Comparison of ENCODE assay signal across 25 cellular contexts in the genomic region with DNA sequence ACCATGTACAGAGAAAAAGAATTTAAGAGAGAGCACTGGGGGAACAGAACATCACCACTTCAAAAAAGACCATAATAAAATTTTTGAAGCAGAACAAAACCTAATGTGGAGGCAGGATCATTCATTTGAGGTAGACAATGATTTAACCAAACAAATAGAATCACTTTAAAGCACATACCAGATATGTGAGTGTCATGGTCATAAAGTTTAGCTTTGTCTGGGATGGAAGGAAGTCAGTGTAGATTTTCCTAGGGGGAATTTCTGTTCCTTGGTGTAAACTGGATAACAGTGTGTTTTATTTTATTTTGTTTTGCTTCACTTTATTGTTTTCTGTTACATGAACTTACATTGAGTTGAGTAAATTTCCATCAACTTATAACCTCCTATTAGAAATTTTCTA.
DNase-seq lines count a peak whose midpoint lies in the region; ATAC-seq and TF ChIP-seq lines count a peak whose summit lies in the region.
"Had no signal": no experiment of that assay in that cellular context is flagged by ENCODE, and none has a peak within 500 bp of the region (broad histone marks: within the 10 kb centered on the region; RNA-seq: fewer than 3 reads in every experiment).

No MANE protein-coding gene starts in this region.

- intact Hi-C loops in sciatic nerve (cut with DNase I) = no loop called here

- peaks cover 91% of the 10 kb centered on the region for H3K4me1 Mint-ChIP-seq in HFFc6 (ENCODE audit: low read depth)
- peaks cover 21% of the 10 kb centered on the region for H3K4me1 Mint-ChIP-seq in WTC11
- H3K4me1 Mint-ChIP-seq: activated naive CD4-positive, alpha-beta T cell treated with anti-CD3 and anti-CD28 coated beads, Interleukin-2, amount 50 U/mL, for 24 hours had no signal

- no peak overlapping the region for H3K4me2 ChIP-seq in smooth muscle cell

- no peaks in the 10 kb centered on the region for H3K79me2 ChIP-seq in smooth muscle cell (ENCODE audit: low read depth)

- H3K27ac ChIP-seq in RWPE2 (ENCODE audit: poor library complexity, severe bottlenecking) (peak overlapping the region; percentile 97), smooth muscle cell (ENCODE audit: low read depth) (peak overlapping the region; percentile 32)

- TF ChIP-seq CTCF in HFFc6 (IDR thresholded peaks at IDR 0.05) (no peak), RWPE2 (IDR thresholded peaks at IDR 0.05; ENCODE audit: poor library complexity, severe bottlenecking) (no peak), fibroblast of villous mesenchyme (IDR thresholded peaks at IDR 0.05; ENCODE audit: insufficient read depth, low read depth, low read length) (no peak), smooth muscle cell (IDR thresholded peaks at IDR 0.05; ENCODE audit: borderline replicate concordance, insufficient read depth, poor library complexity, severe bottlenecking) (no peak), WTC11 (IDR thresholded peaks at IDR 0.05) (no peak)

- POLR2A ChIA-PET in WTC11 (lab: Charles Lee) = no interaction called here

- H3K4me3 ChIP-seq in RWPE2 (ENCODE audit: severe bottlenecking) = no peak overlapping the region
- H3K4me3 ChIP-seq in fibroblast of villous mesenchyme (ENCODE audit: low read depth, low read length) = no peak overlapping the region
- H3K4me3 ChIP-seq in smooth muscle cell = no peak overlapping the region
- H3K4me3 ChIP-seq: spleen had no signal

- peaks cover 5% of the 10 kb centered on the region for H3F3A ChIP-seq in smooth muscle cell (ENCODE audit: low read depth)

- no peak for DNase-seq in HFFc6
- DNase-seq in RWPE2 (ENCODE audit: low spot score) = no peak
- DNase-seq in fibroblast of villous mesenchyme (ENCODE audit: low read depth) = peak; percentile 65
- no peak for DNase-seq in smooth muscle cell (lab: John Stamatoyannopoulos, UW; ENCODE audit: unreplicated experiment)
- DNase-seq in WTC11 (ENCODE audit: low spot score) = no peak
- DNase-seq in SHP77 treated with DMSO at 0.1 percent for 48 hours (lab: John Stamatoyannopoulos, UW) = no peak
- no peak for DNase-seq in sciatic nerve (ENCODE audit: low spot score)
- DNase-seq: activated CD4-positive, alpha-beta memory T cell treated with anti-CD3 and anti-CD28 coated beads for 36 hours; activated CD4-positive, CD25-positive, alpha-beta regulatory T cell treated with anti-CD3 and anti-CD28 coated beads, Interleukin-2, amount 50 U/mL, for 72 hours; activated CD8-positive, alpha-beta memory T cell treated with anti-CD3 and anti-CD28 coated beads, Interleukin-2, amount 50 U/mL, for 48 hours; aorta; central memory CD4-positive, alpha-beta T cell; glutamatergic neuron; KG1; MV-4-11; naive B cell; NCI-H510A treated with DMSO at 0.1 percent for 48 hours; retina; spleen; stimulated activated CD4-positive, alpha-beta T cell treated with anti-CD3 and anti-CD28 coated beads, Interleukin-4, amount 100 ng/mL, for 1 hour had no signal

- H3K36me3 ChIP-seq in RWPE2 (ENCODE audit: low read depth) = peaks cover 95% of the 10 kb centered on the region
- peaks cover 20% of the 10 kb centered on the region for H3K36me3 ChIP-seq in smooth muscle cell (ENCODE audit: low read depth)

- CTCF ChIA-PET in WTC11 (lab: Charles Lee) = no interaction called here

- ATAC-seq in RWPE2 (ENCODE audit: low read depth) (peak; percentile 32; the same call in 1 of the 3 replicates), WTC11 (no peak), sciatic nerve (no peak)

- H3K4me3 Mint-ChIP-seq in HFFc6 (peak overlapping the region; percentile 68), WTC11 (no peak overlapping the region)
- H3K4me3 Mint-ChIP-seq: activated CD4-positive, alpha-beta memory T cell treated with anti-CD3 and anti-CD28 coated beads for 36 hours; activated naive CD4-positive, alpha-beta T cell treated with anti-CD3 and anti-CD28 coated beads, Interleukin-2, amount 50 U/mL, for 24 hours; CD14-positive monocyte; T-helper 1 cell treated with Interleukin-12 subunit alpha and Interleukin-12 subunit beta and Interleukin-4 antibody, amounts not matched to agents 30 μg/mL and 1 μg/mL, for 36 hours; type B pancreatic cell had no signal

- peaks cover 14% of the 10 kb centered on the region for H3K9me3 ChIP-seq in RWPE2 (ENCODE audit: severe bottlenecking)
- H3K9me3 ChIP-seq in smooth muscle cell (replicated peaks; ENCODE audit: low read depth) = peaks cover 13% of the 10 kb centered on the region

- H3K9ac ChIP-seq in smooth muscle cell (ENCODE audit: low read depth) = no peak overlapping the region

- H3K9me3 Mint-ChIP-seq in HFFc6 (peaks cover 77% of the 10 kb centered on the region), WTC11 (peaks cover 26% of the 10 kb centered on the region)

- peaks cover 32% of the 10 kb centered on the region for H3K4me1 ChIP-seq in RWPE2 (ENCODE audit: insufficient read depth, poor library complexity, severe bottlenecking)
- H3K4me1 ChIP-seq in smooth muscle cell (ENCODE audit: low read depth) = peaks cover 3% of the 10 kb centered on the region

- peaks cover 86% of the 10 kb centered on the region for H3K27me3 Mint-ChIP-seq in HFFc6 (ENCODE audit: insufficient read depth)
- H3K27me3 Mint-ChIP-seq in WTC11 (ENCODE audit: low read depth) = no peaks in the 10 kb centered on the region
- H3K27me3 Mint-ChIP-seq: activated CD4-positive, alpha-beta memory T cell treated with anti-CD3 and anti-CD28 coated beads for 36 hours; naive B cell; type B pancreatic cell had no signal

- H2AFZ ChIP-seq in smooth muscle cell (ENCODE audit: low read depth) = no peak overlapping the region

- no peaks in the 10 kb centered on the region for H4K20me1 ChIP-seq in smooth muscle cell (ENCODE audit: low read depth)

- H3K27me3 ChIP-seq in RWPE2 (ENCODE audit: insufficient read depth, poor library complexity, severe bottlenecking) = no peaks in the 10 kb centered on the region
- no peaks in the 10 kb centered on the region for H3K27me3 ChIP-seq in smooth muscle cell (ENCODE audit: low read depth)
- H3K27me3 ChIP-seq: spleen had no signal

- H3K27ac Mint-ChIP-seq in HFFc6 (peak overlapping the region; percentile 96), WTC11 (no peak overlapping the region)
- H3K27ac Mint-ChIP-seq: activated CD4-positive, alpha-beta memory T cell treated with anti-CD3 and anti-CD28 coated beads for 36 hours; activated naive CD4-positive, alpha-beta T cell treated with anti-CD3 and anti-CD28 coated beads, Interleukin-2, amount 50 U/mL, for 24 hours; activated T-helper 2 cell treated with anti-CD3 and anti-CD28 coated beads, Interferon-gamma antibody, Interleukin-2, Interleukin-4, amounts not matched to agents 10 μg/mL and 5 μg/mL and 100 μg/mL, durations not matched to agents 14 hours and 24 hours and 36 hours; T-helper 1 cell treated with Interleukin-12 subunit alpha and Interleukin-12 subunit beta and Interleukin-4 antibody, amounts not matched to agents 30 μg/mL and 1 μg/mL, for 36 hours; type B pancreatic cell had no signal

- peaks cover 100% of the 10 kb centered on the region for H3K36me3 Mint-ChIP-seq in HFFc6 (ENCODE audit: low read depth)
- peaks cover 87% of the 10 kb centered on the region for H3K36me3 Mint-ChIP-seq in WTC11

TF ChIP-seq in WTC11, 78 proteins besides CTCF, POLR2A, EP300 and RAD21:
- TF ChIP-seq IRF1 (CRISPR knock-in tag; IDR thresholded peaks at IDR 0.05) = no peak
- TF ChIP-seq TEAD4 (CRISPR knock-in tag; IDR thresholded peaks at IDR 0.05) = no peak
- no peak for TF ChIP-seq TEAD1 (CRISPR knock-in tag; IDR thresholded peaks at IDR 0.05)
- TF ChIP-seq MYBL2 (CRISPR knock-in tag; IDR thresholded peaks at IDR 0.05) = no peak
- TF ChIP-seq, protein P1, sequence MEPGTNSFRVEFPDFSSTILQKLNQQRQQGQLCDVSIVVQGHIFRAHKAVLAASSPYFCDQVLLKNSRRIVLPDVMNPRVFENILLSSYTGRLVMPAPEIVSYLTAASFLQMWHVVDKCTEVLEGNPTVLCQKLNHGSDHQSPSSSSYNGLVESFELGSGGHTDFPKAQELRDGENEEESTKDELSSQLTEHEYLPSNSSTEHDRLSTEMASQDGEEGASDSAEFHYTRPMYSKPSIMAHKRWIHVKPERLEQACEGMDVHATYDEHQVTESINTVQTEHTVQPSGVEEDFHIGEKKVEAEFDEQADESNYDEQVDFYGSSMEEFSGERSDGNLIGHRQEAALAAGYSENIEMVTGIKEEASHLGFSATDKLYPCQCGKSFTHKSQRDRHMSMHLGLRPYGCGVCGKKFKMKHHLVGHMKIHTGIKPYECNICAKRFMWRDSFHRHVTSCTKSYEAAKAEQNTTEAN (CRISPR knock-in tag; IDR thresholded peaks at IDR 0.05) = no peak
- TF ChIP-seq, protein P2, sequence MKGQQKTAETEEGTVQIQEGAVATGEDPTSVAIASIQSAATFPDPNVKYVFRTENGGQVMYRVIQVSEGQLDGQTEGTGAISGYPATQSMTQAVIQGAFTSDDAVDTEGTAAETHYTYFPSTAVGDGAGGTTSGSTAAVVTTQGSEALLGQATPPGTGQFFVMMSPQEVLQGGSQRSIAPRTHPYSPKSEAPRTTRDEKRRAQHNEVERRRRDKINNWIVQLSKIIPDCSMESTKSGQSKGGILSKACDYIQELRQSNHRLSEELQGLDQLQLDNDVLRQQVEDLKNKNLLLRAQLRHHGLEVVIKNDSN (CRISPR knock-in tag; IDR thresholded peaks at IDR 0.05) = no peak
